ENCODE assay signal across 27 cellular contexts in the genomic region with DNA sequence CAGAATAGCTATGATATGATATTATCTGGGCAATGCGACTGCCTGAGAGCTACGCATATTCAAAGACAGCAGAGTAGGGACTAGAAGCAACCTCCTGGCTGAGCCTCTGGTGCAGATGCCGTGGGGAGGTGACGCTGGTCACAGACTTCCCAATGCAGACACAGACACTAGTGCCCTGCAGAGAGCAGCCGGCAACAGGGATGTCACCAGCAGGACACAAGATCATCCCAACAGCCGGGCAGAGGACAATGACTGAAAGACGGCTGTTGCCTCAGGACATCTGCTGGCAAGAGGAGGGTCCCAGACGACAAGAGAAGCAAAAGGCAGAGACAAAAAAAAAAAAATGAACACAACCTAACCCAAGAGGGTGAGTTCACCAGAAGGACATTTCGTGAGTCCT.
"Had no signal": no experiment of that assay in that cellular context is flagged by ENCODE, and none has a peak within 500 bp of the region (broad histone marks: within the 10 kb centered on the region; RNA-seq: fewer than 3 reads in every experiment).

No MANE protein-coding gene starts in this region.

- H3K36me3 Mint-ChIP-seq: memory B cell; mesothelial cell of epicardium; naive B cell; natural killer cell treated with Interleukin-12 subunit alpha and Interleukin-12 subunit beta and Interleukin-15 and Interleukin-18, amount 100 ng/mL, for 72 hours; stimulated activated effector memory CD8-positive, alpha-beta T cell treated with anti-CD3 and anti-CD28 coated beads, Interleukin-12 subunit alpha, Interleukin-12 subunit beta, amount 100 ng/mL, for 72 hours had no signal

- H3K4me3 ChIP-seq: gastroesophageal sphincter, lower lobe of right lung, mucosa of descending colon, prostate gland, sigmoid colon, stomach, thyroid gland, vagina had no signal

- ATAC-seq: esophagus mucosa; gastroesophageal sphincter; left ventricle myocardium superior; lower lobe of right lung; mucosa of descending colon; natural killer cell treated with Interleukin-12 subunit alpha and Interleukin-12 subunit beta and Interleukin-15 and Interleukin-18, amount 100 ng/mL, for 72 hours; right cardiac atrium; stimulated activated effector memory CD8-positive, alpha-beta T cell treated with anti-CD3 and anti-CD28 coated beads, Interleukin-12 subunit alpha, Interleukin-12 subunit beta, amount 100 ng/mL, for 72 hours had no signal

- H3K9me3 ChIP-seq: gastroesophageal sphincter, lower lobe of right lung, mucosa of descending colon, neutrophil, prostate gland, sigmoid colon, stomach, thyroid gland, vagina had no signal

- H3K27me3 ChIP-seq: dorsolateral prefrontal cortex, gastroesophageal sphincter, neutrophil, stomach, thyroid gland, vagina had no signal

- H3K9me3 Mint-ChIP-seq: memory B cell; mesothelial cell of epicardium; natural killer cell treated with Interleukin-12 subunit alpha and Interleukin-12 subunit beta and Interleukin-15 and Interleukin-18, amount 100 ng/mL, for 72 hours; neural crest cell had no signal

- H3K27ac Mint-ChIP-seq: memory B cell; mesothelial cell of epicardium; naive B cell; natural killer cell treated with Interleukin-12 subunit alpha and Interleukin-12 subunit beta and Interleukin-15 and Interleukin-18, amount 100 ng/mL, for 72 hours; stimulated activated effector memory CD8-positive, alpha-beta T cell treated with anti-CD3 and anti-CD28 coated beads, Interleukin-12 subunit alpha, Interleukin-12 subunit beta, amount 100 ng/mL, for 72 hours had no signal

- H3K36me3 ChIP-seq: gastroesophageal sphincter, lower lobe of right lung, neutrophil, prostate gland, sigmoid colon, stomach, thyroid gland, vagina had no signal

- DNase-seq: effector CD4-positive, alpha-beta T cell; foreskin fibroblast; left ventricle myocardium superior; lower lobe of right lung; mucosa of descending colon; naive B cell; right cardiac atrium; sigmoid colon; stimulated activated CD4-positive, alpha-beta T cell treated with anti-CD3 and anti-CD28 coated beads, Interleukin-2, amount 100 ng/mL, for 24 hours; stimulated activated CD4-positive, alpha-beta T cell treated with anti-CD3 and anti-CD28 coated beads, Interleukin-4, amount 100 ng/mL, for 24 hours; stimulated activated naive CD4-positive, alpha-beta T cell treated with Interleukin-2 at 50 U/mL for 16 hours; stomach; thyroid gland; trophoblast cell had no signal

- H3K4me1 Mint-ChIP-seq: memory B cell; mesothelial cell of epicardium; naive B cell; stimulated activated effector memory CD8-positive, alpha-beta T cell treated with anti-CD3 and anti-CD28 coated beads, Interleukin-12 subunit alpha, Interleukin-12 subunit beta, amount 100 ng/mL, for 72 hours had no signal

- H3K27ac ChIP-seq: epithelial cell of prostate, gastroesophageal sphincter, lower lobe of right lung, neutrophil, parathyroid adenoma, prostate gland, sigmoid colon, stomach, thyroid gland, vagina had no signal

- H3K4me1 ChIP-seq: gastroesophageal sphincter, lower lobe of right lung, parathyroid adenoma, prostate gland, sigmoid colon, stomach, vagina had no signal

- H3K4me3 Mint-ChIP-seq: memory B cell; mesothelial cell of epicardium; natural killer cell treated with Interleukin-12 subunit alpha and Interleukin-12 subunit beta and Interleukin-15 and Interleukin-18, amount 100 ng/mL, for 72 hours; neural crest cell; stimulated activated effector memory CD8-positive, alpha-beta T cell treated with anti-CD3 and anti-CD28 coated beads, Interleukin-12 subunit alpha, Interleukin-12 subunit beta, amount 100 ng/mL, for 72 hours had no signal
